In genomic region chr11:92180664-92181251, GRCh38 we compare ENCODE assay signal across 13 cellular contexts. TPM values are rescaled to one million over a fixed set of nuclear protein-coding genes. Genes with fewer than 3 reads are reported as not detected.
DNase-seq lines count a peak whose midpoint lies in the region; TF ChIP-seq lines count a peak whose summit lies in the region.
"Had no signal": no experiment of that assay in that cellular context is flagged by ENCODE, and none has a peak within 500 bp of the region (broad histone marks: within the 10 kb centered on the region; RNA-seq: fewer than 3 reads in every experiment).

No MANE protein-coding gene starts in this region.

- no peaks in the 10 kb centered on the region for H3K27me3 ChIP-seq in adipocyte (replicated peaks; ENCODE audit: control insufficient read depth, insufficient read depth, low read length)
- H3K27me3 ChIP-seq: right atrium auricular region had no signal

- H3K9me3 ChIP-seq in adipocyte (ENCODE audit: control insufficient read depth, low read length): no peaks in the 10 kb centered on the region
- H3K9me3 ChIP-seq: right atrium auricular region had no signal

- TF ChIP-seq CTCF in foreskin fibroblast (IDR thresholded peaks at IDR 0.05; ENCODE audit: low read depth, low read length) (no peak), osteocyte (IDR thresholded peaks at IDR 0.05) (no peak)

- H3K9ac ChIP-seq in adipocyte (ENCODE audit: low read length): no peak overlapping the region

- no peaks in the 10 kb centered on the region for H3K36me3 ChIP-seq in adipocyte (ENCODE audit: control insufficient read depth, insufficient read depth, low read length, severe bottlenecking)
- H3K36me3 ChIP-seq: right atrium auricular region had no signal

- peaks cover 41% of the 10 kb centered on the region for H3K27me3 Mint-ChIP-seq in osteocyte (ENCODE audit: unreplicated experiment)
- H3K27me3 Mint-ChIP-seq: stimulated activated naive CD8-positive, alpha-beta T cell treated with anti-CD3 and anti-CD28 coated beads, Interleukin-15, Interleukin-2, amounts not matched to agents 100 ng/mL and 50 ng/mL, for 24 hours had no signal

- DNase-seq in Daoy (ENCODE audit: low read depth): peak; percentile 15
- no peak for DNase-seq in adipocyte (ENCODE audit: low read depth)
- DNase-seq in foreskin fibroblast: peak; percentile 1
- no peak for DNase-seq in osteocyte (ENCODE audit: extremely low spot score, unreplicated experiment)
- DNase-seq in glomerular visceral epithelial cell (ENCODE audit: extremely low spot score): no peak
- DNase-seq in DMS114 treated with DMSO at 0.1 percent for 48 hours (lab: John Stamatoyannopoulos, UW; ENCODE audit: unreplicated experiment): no peak
- no peak for DNase-seq in NCI-H345 treated with DMSO at 0.1 percent for 48 hours (lab: John Stamatoyannopoulos, UW; ENCODE audit: unreplicated experiment)
- no peak for DNase-seq in DMS79 (lab: John Stamatoyannopoulos, UW)
- DNase-seq: activated CD4-positive, CD25-positive, alpha-beta regulatory T cell; effector memory CD4-positive, alpha-beta T cell had no signal

- H3K4me1 Mint-ChIP-seq in osteocyte (ENCODE audit: unreplicated experiment): peaks cover 8% of the 10 kb centered on the region

- no peaks in the 10 kb centered on the region for H3K9me3 Mint-ChIP-seq in osteocyte (ENCODE audit: unreplicated experiment)
- H3K9me3 Mint-ChIP-seq: stimulated activated naive CD8-positive, alpha-beta T cell treated with anti-CD3 and anti-CD28 coated beads, Interleukin-15, Interleukin-2, amounts not matched to agents 100 ng/mL and 50 ng/mL, for 24 hours had no signal

- H3K4me3 ChIP-seq in adipocyte (ENCODE audit: low read length): peak overlapping the region; percentile 44
- no peak overlapping the region for H3K4me3 ChIP-seq in foreskin fibroblast (ENCODE audit: low read depth in 1 of 2, low read length in 2 of 2)
- H3K4me3 ChIP-seq: right atrium auricular region, SK-N-MC had no signal

- peaks cover 17% of the 10 kb centered on the region for H3K4me1 ChIP-seq in adipocyte (ENCODE audit: control insufficient read depth, insufficient read depth, low read length)
- H3K4me1 ChIP-seq: right atrium auricular region had no signal

- H3K36me3 Mint-ChIP-seq in osteocyte (ENCODE audit: unreplicated experiment): no peaks in the 10 kb centered on the region

- no peak overlapping the region for H3K4me3 Mint-ChIP-seq in osteocyte (ENCODE audit: unreplicated experiment)
- H3K4me3 Mint-ChIP-seq: stimulated activated naive CD8-positive, alpha-beta T cell treated with anti-CD3 and anti-CD28 coated beads, Interleukin-15, Interleukin-2, amounts not matched to agents 100 ng/mL and 50 ng/mL, for 24 hours had no signal

- H3K27ac Mint-ChIP-seq in osteocyte (ENCODE audit: unreplicated experiment): peak overlapping the region; percentile 28
- H3K27ac Mint-ChIP-seq: stimulated activated naive CD8-positive, alpha-beta T cell treated with anti-CD3 and anti-CD28 coated beads, Interleukin-15, Interleukin-2, amounts not matched to agents 100 ng/mL and 50 ng/mL, for 24 hours had no signal

RNA-seq across cellular contexts. Expression of gene FAT3, which starts 43.9 kb away (rescaled TPM):
- total RNA-seq in Daoy (2014; rRNA removed; shearing (Covaris generic)): 1.1 and 1.5 TPM in 2 replicates
- total RNA-seq in osteocyte: 12.3 and 13.2 TPM in 2 replicates

Comparison
In these comparisons a context has a peak if more than half of its experiments do, and no peak if none do; other contexts are left out.
1. DNase-seq: peak in Daoy (single experiment) and foreskin fibroblast (2 of 2); none in adipocyte (single experiment), osteocyte (single experiment), glomerular visceral epithelial cell (single experiment), DMS114 treated with DMSO at 0.1 percent for 48 hours (single experiment), NCI-H345 treated with DMSO at 0.1 percent for 48 hours (single experiment) and DMS79 (single experiment).